In genomic region chr17:6019959-6020358, GRCh38 we compare ENCODE assay signal across 29 cellular contexts. TPM values are rescaled to one million over a fixed set of nuclear protein-coding genes. Genes with fewer than 3 reads are reported as not detected.
DNase-seq lines count a peak whose midpoint lies in the region; ATAC-seq and TF ChIP-seq lines count a peak whose summit lies in the region.
"Had no signal": no experiment of that assay in that cellular context is flagged by ENCODE, and none has a peak within 500 bp of the region (broad histone marks: within the 10 kb centered on the region; RNA-seq: fewer than 3 reads in every experiment).

No MANE protein-coding gene starts in this region.

- H3K9me3 ChIP-seq in skeletal muscle satellite cell (replicated peaks; ENCODE audit: low read length), result no peaks in the 10 kb centered on the region
- no peaks in the 10 kb centered on the region for H3K9me3 ChIP-seq in tibial nerve
- H3K9me3 ChIP-seq: BE2C, psoas muscle, SJSA1, upper lobe of left lung had no signal

- no peak for TF ChIP-seq EP300 in tibial nerve (IDR thresholded peaks at IDR 0.05)

- H3K4me1 ChIP-seq in skeletal muscle satellite cell (ENCODE audit: control insufficient read depth, insufficient read depth, low read length), result peaks cover 31% of the 10 kb centered on the region
- no peaks in the 10 kb centered on the region for H3K4me1 ChIP-seq in tibial nerve
- H3K4me1 ChIP-seq: BE2C, psoas muscle, SJSA1, upper lobe of left lung had no signal

- H3K36me3 ChIP-seq in skeletal muscle satellite cell (ENCODE audit: insufficient read depth, low read length), result no peaks in the 10 kb centered on the region
- no peaks in the 10 kb centered on the region for H3K36me3 ChIP-seq in tibial nerve
- H3K36me3 ChIP-seq: BE2C, SJSA1, upper lobe of left lung, WERI-Rb-1 had no signal

- peaks cover 19% of the 10 kb centered on the region for H3K27me3 Mint-ChIP-seq in activated T-cell treated with anti-CD3 and anti-CD28 coated beads, Interleukin-2, amount 50 U/mL, for 4 hours (ENCODE audit: low read depth)

- no peak overlapping the region for H3K27ac ChIP-seq in tibial nerve
- H3K27ac ChIP-seq: psoas muscle, SJSA1, upper lobe of left lung, WERI-Rb-1 had no signal

- H3K4me3 Mint-ChIP-seq in activated T-cell treated with anti-CD3 and anti-CD28 coated beads, Interleukin-2, amount 50 U/mL, for 4 hours, result no peak overlapping the region
- H3K4me3 Mint-ChIP-seq: activated naive CD4-positive, alpha-beta T cell treated with anti-CD3 and anti-CD28 coated beads, Interleukin-2, amount 10 ng/mL, durations not matched to agents 7 days and 5 days; CD8-positive, alpha-beta memory T cell; natural killer cell treated with Interleukin-12 subunit alpha and Interleukin-12 subunit beta and Interleukin-15 and Interleukin-18, amount 100 ng/mL, for 72 hours had no signal

- ATAC-seq in activated T-cell treated with anti-CD3 and anti-CD28 coated beads, Interleukin-2, amount 50 U/mL, for 4 hours, result peak; percentile 21 to 71
- no peak for ATAC-seq in HG02852 (IDR thresholded peaks at IDR 0.05; ENCODE audit: unreplicated experiment)
- ATAC-seq: left colon; natural killer cell treated with Interleukin-12 subunit alpha and Interleukin-12 subunit beta and Interleukin-15 and Interleukin-18, amount 100 ng/mL, for 72 hours; psoas muscle; sciatic nerve had no signal

- no peak for TF ChIP-seq CTCF in tibial nerve (IDR thresholded peaks at IDR 0.05)

- peak; percentile 7 for DNase-seq in activated T-cell treated with anti-CD3 and anti-CD28 coated beads for 48 hours (ENCODE audit: low read depth)
- DNase-seq in activated T-cell treated with anti-CD3 and anti-CD28 coated beads, Interleukin-2, amount 50 U/mL, for 1 hour, result no peak
- DNase-seq in activated T-cell treated with anti-CD3 and anti-CD28 coated beads, Interleukin-2, amount 50 U/mL, for 4 hours, result no peak
- peak; percentile 11 for DNase-seq in amniotic epithelial cell (ENCODE audit: low read depth)
- no peak for DNase-seq in activated CD8-positive, alpha-beta memory T cell treated with anti-CD3 and anti-CD28 coated beads for 24 hours
- no peak for DNase-seq in tibial nerve (ENCODE audit: low spot score in 2 of 2)
- DNase-seq: ACHN; activated naive CD4-positive, alpha-beta T cell treated with anti-CD3 and anti-CD28 coated beads, Interleukin-2, amount 10 ng/mL, durations not matched to agents 7 days and 5 days; anterior cingulate cortex; BE2C; CD8-positive, alpha-beta memory T cell; DMS 273 treated with DMSO at 0.1 percent for 48 hours; EL; H7; hippocampal formation; left colon; NCI-H1092 treated with DMSO at 0.1 percent for 48 hours; NCI-H1694 treated with DMSO at 0.1 percent for 48 hours; NCI-H446 treated with DMSO at 0.1 percent for 48 hours; occipital lobe; psoas muscle; upper lobe of left lung; WERI-Rb-1 had no signal

- H3K9ac ChIP-seq in skeletal muscle satellite cell (ENCODE audit: low read depth, low read length), result peak overlapping the region; percentile 3

- 90 to 92% methylated on average over 6 of the region's 6 CpGs for WGBS in tibial nerve, 2 donors

- peak overlapping the region; percentile 33 for H3K4me2 ChIP-seq in skeletal muscle satellite cell (ENCODE audit: low read length)

- no peak overlapping the region for H3K4me3 ChIP-seq in skeletal muscle satellite cell (ENCODE audit: low read length)
- H3K4me3 ChIP-seq in tibial nerve, result no peak overlapping the region
- H3K4me3 ChIP-seq: psoas muscle, SJSA1, upper lobe of left lung had no signal

- H3K27me3 ChIP-seq in skeletal muscle satellite cell (ENCODE audit: control insufficient read depth, insufficient read depth, low read length) (no peaks in the 10 kb centered on the region), tibial nerve (no peaks in the 10 kb centered on the region)
- H3K27me3 ChIP-seq: BE2C, SJSA1, upper lobe of left lung had no signal

- no peaks in the 10 kb centered on the region for H3K4me1 Mint-ChIP-seq in activated T-cell treated with anti-CD3 and anti-CD28 coated beads, Interleukin-2, amount 50 U/mL, for 4 hours (ENCODE audit: low read depth)
- H3K4me1 Mint-ChIP-seq: activated naive CD4-positive, alpha-beta T cell treated with anti-CD3 and anti-CD28 coated beads, Interleukin-2, amount 10 ng/mL, durations not matched to agents 7 days and 5 days; CD8-positive, alpha-beta memory T cell had no signal

- no peak for TF ChIP-seq POLR2A in tibial nerve (IDR thresholded peaks at IDR 0.05)

- H3K36me3 Mint-ChIP-seq in activated T-cell treated with anti-CD3 and anti-CD28 coated beads, Interleukin-2, amount 50 U/mL, for 4 hours (ENCODE audit: insufficient read depth), result no peaks in the 10 kb centered on the region
- H3K36me3 Mint-ChIP-seq: activated naive CD4-positive, alpha-beta T cell treated with anti-CD3 and anti-CD28 coated beads, Interleukin-2, amount 10 ng/mL, durations not matched to agents 7 days and 5 days; CD8-positive, alpha-beta memory T cell; natural killer cell treated with Interleukin-12 subunit alpha and Interleukin-12 subunit beta and Interleukin-15 and Interleukin-18, amount 100 ng/mL, for 72 hours had no signal

- H3K9me3 Mint-ChIP-seq in activated T-cell treated with anti-CD3 and anti-CD28 coated beads, Interleukin-2, amount 50 U/mL, for 4 hours, result no peaks in the 10 kb centered on the region
- H3K9me3 Mint-ChIP-seq: activated naive CD4-positive, alpha-beta T cell treated with anti-CD3 and anti-CD28 coated beads, Interleukin-2, amount 10 ng/mL, durations not matched to agents 7 days and 5 days; CD8-positive, alpha-beta memory T cell; natural killer cell treated with Interleukin-12 subunit alpha and Interleukin-12 subunit beta and Interleukin-15 and Interleukin-18, amount 100 ng/mL, for 72 hours had no signal

RNA-seq across cellular contexts. Expression of gene WSCD1, which starts 50.2 kb away (rescaled TPM):
- total RNA-seq in activated T-cell treated with anti-CD3 and anti-CD28 coated beads, Interleukin-2, amount 50 U/mL, for 4 hours, result under 1 TPM; 0.08 to 0.38 (median 0.11) TPM
- total RNA-seq in skeletal muscle satellite cell (2012; rRNA removed), result under 0.01 and 1.3 TPM in 2 replicates
- 1 to 10 TPM in 3 of 4 donors, under 1 TPM in 1; 0.21 to 5.7 (median 1.6) TPM for total RNA-seq in tibial nerve
- total RNA-seq: M059J had no signal

Comparison
In these comparisons a context has a peak if more than half of its experiments do, and no peak if none do; other contexts are left out.
1. DNase-seq: peak in activated T-cell treated with anti-CD3 and anti-CD28 coated beads for 48 hours (single experiment) and amniotic epithelial cell (single experiment); none in activated T-cell treated with anti-CD3 and anti-CD28 coated beads, Interleukin-2, amount 50 U/mL, for 1 hour (single experiment), activated T-cell treated with anti-CD3 and anti-CD28 coated beads, Interleukin-2, amount 50 U/mL, for 4 hours (single experiment), activated CD8-positive, alpha-beta memory T cell treated with anti-CD3 and anti-CD28 coated beads for 24 hours (single experiment) and tibial nerve (0 of 2).